1 cellular context compared by ENCODE assay signal in the genomic region with DNA sequence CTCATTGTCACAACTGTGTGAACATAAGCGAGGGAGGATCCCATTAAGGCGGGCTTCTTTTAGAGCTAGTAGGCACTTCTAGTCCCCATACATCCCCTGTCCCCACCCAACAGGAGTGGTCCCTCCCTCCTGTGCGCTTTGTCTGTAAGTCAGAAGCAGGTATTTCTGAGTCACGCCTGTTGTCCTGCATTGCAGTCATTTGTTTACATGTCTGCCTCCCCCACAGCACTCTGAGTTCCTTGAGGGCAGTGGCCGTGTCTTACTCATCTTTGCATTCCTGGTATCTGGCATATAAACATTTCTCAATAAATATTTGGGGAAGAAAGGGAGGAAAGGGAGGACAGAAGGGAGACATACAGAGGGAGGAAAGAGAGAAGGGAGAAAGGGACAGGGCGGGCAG.
TF ChIP-seq lines count a peak whose summit lies in the region.

No MANE protein-coding gene starts in this region.

TF ChIP-seq in IMR-90, 13 proteins besides CTCF, POLR2A, EP300 and RAD21 (continued from another document):
- TF ChIP-seq NFE2L2 (IDR thresholded peaks at IDR 0.05; ENCODE audit: low read depth, low read length) (peak; percentile 62; the same call in 1 of the 2 replicates), SMC3 (IDR thresholded peaks at IDR 0.05; ENCODE audit: low read depth, low read length) (peak; percentile 35; the same call in 1 of the 2 replicates), RFX5 (IDR thresholded peaks at IDR 0.05; ENCODE audit: low read depth, low read length) (no peak), MAFK (IDR thresholded peaks at IDR 0.05; ENCODE audit: low read depth, low read length) (no peak), BHLHE40 (IDR thresholded peaks at IDR 0.05; ENCODE audit: low read depth, low read length) (peak; percentile 85)
- TF ChIP-seq, protein P1, sequence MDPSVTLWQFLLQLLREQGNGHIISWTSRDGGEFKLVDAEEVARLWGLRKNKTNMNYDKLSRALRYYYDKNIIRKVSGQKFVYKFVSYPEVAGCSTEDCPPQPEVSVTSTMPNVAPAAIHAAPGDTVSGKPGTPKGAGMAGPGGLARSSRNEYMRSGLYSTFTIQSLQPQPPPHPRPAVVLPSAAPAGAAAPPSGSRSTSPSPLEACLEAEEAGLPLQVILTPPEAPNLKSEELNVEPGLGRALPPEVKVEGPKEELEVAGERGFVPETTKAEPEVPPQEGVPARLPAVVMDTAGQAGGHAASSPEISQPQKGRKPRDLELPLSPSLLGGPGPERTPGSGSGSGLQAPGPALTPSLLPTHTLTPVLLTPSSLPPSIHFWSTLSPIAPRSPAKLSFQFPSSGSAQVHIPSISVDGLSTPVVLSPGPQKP (IDR thresholded peaks at IDR 0.05; ENCODE audit: borderline replicate concordance, low read depth, low read length), result no peak
- TF ChIP-seq, protein P2, sequence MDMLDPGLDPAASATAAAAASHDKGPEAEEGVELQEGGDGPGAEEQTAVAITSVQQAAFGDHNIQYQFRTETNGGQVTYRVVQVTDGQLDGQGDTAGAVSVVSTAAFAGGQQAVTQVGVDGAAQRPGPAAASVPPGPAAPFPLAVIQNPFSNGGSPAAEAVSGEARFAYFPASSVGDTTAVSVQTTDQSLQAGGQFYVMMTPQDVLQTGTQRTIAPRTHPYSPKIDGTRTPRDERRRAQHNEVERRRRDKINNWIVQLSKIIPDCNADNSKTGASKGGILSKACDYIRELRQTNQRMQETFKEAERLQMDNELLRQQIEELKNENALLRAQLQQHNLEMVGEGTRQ (IDR thresholded peaks at IDR 0.05; ENCODE audit: low read depth, low read length), result 0 out of 2 replicates have a peak, but pooled peaks have one; percentile 15
